8 cellular contexts compared by ENCODE assay signal in genomic region chr2:42047488-42048317, GRCh38. TPM values are rescaled to one million over a fixed set of nuclear protein-coding genes. Genes with fewer than 3 reads are reported as not detected.
DNase-seq lines count a peak whose midpoint lies in the region; ATAC-seq and TF ChIP-seq lines count a peak whose summit lies in the region.

Gene PKDCC (plus strand): TSS chr2:42048021. CDS start chr2:42048200, 179 bp downstream.

- no peaks in the 10 kb centered on the region for H3K9me3 Mint-ChIP-seq in CD8-positive, alpha-beta memory T cell
- H3K9me3 Mint-ChIP-seq in WTC11: no peaks in the 10 kb centered on the region
- no peaks in the 10 kb centered on the region for H3K9me3 Mint-ChIP-seq in memory B cell

- peak in 3 of 5 donors; percentile 6 to 38 (median 22) for DNase-seq in CD8-positive, alpha-beta memory T cell
- DNase-seq in HuH-7.5 (ENCODE audit: low spot score) (peak; percentile 90), WTC11 (ENCODE audit: low spot score) (peak; percentile 85), epidermal melanocyte (ENCODE audit: insufficient read length, low spot score) (peak; percentile 94), memory B cell (ENCODE audit: low spot score in 2 of 2) (peak; percentile 10 to 35), DMS153 (lab: John Stamatoyannopoulos, UW) (no peak)

- CTCF ChIA-PET in CD8-positive, alpha-beta memory T cell (lab: Charles Lee): no interaction called here
- CTCF ChIA-PET in WTC11 (lab: Charles Lee): interaction anchor here (0.5 to 6.7 kb wide), 12 partner anchors 19 to 194 kb away, joined by 3 to 75 read pairs (median 6); no protein-coding TSS in a partner anchor

- no peaks in the 10 kb centered on the region for H3K36me3 Mint-ChIP-seq in CD8-positive, alpha-beta memory T cell
- no peaks in the 10 kb centered on the region for H3K36me3 Mint-ChIP-seq in WTC11
- H3K36me3 Mint-ChIP-seq in memory B cell: no peaks in the 10 kb centered on the region

- H3K27me3 ChIP-seq in CD8-positive, alpha-beta memory T cell (ENCODE audit: insufficient read depth, low read length, poor library complexity, severe bottlenecking): peaks cover 5% of the 10 kb centered on the region
- H3K27me3 ChIP-seq in subcutaneous abdominal adipose tissue (ENCODE audit: control insufficient read depth in 5 of 5, insufficient read depth in 4 of 5, low read length in 5 of 5): no peaks in the 10 kb centered on the region

- H3K9ac ChIP-seq in subcutaneous abdominal adipose tissue (ENCODE audit: low read length in 5 of 5): peak within 1 kb of the TSS; percentile 85 to 99 (median 95)

- peaks cover 4 to 11% (median 5%) of the 10 kb centered on the region in 3 donors for H3K4me1 Mint-ChIP-seq in CD8-positive, alpha-beta memory T cell
- H3K4me1 Mint-ChIP-seq in WTC11: peaks cover 72% of the 10 kb centered on the region
- H3K4me1 Mint-ChIP-seq in memory B cell: peaks cover 6% of the 10 kb centered on the region

- H3K36me3 ChIP-seq in CD8-positive, alpha-beta memory T cell (ENCODE audit: insufficient read depth, low read length): no peaks in the 10 kb centered on the region
- H3K36me3 ChIP-seq in subcutaneous abdominal adipose tissue (ENCODE audit: control insufficient read depth in 5 of 5, insufficient read depth in 5 of 5, low read length in 5 of 5): peaks cover 0 to under 1% (median 0%) of the 10 kb centered on the region in 5 donors

- H3K4me3 ChIP-seq in CD8-positive, alpha-beta memory T cell (ENCODE audit: low read length): peak within 1 kb of the TSS; percentile 39
- peak within 1 kb of the TSS; percentile 85 to 99 (median 98) for H3K4me3 ChIP-seq in subcutaneous abdominal adipose tissue (ENCODE audit: low read depth in 1 of 5, low read length in 5 of 5)

- no peaks in the 10 kb centered on the region for H3K9me3 ChIP-seq in CD8-positive, alpha-beta memory T cell (ENCODE audit: low read length)
- H3K9me3 ChIP-seq in subcutaneous abdominal adipose tissue (ENCODE audit: control insufficient read depth in 5 of 5, low read length in 5 of 5): no peaks in the 10 kb centered on the region

- peak within 1 kb of the TSS; percentile 9 for H3K27ac ChIP-seq in CD8-positive, alpha-beta memory T cell (ENCODE audit: low read depth, low read length)
- peak within 1 kb of the TSS; percentile 100 for H3K27ac ChIP-seq in subcutaneous abdominal adipose tissue (ENCODE audit: low read depth, low read length)

- no peak for TF ChIP-seq CTCF in WTC11 (IDR thresholded peaks at IDR 0.05)

- H3K27ac Mint-ChIP-seq in CD8-positive, alpha-beta memory T cell: peak within 1 kb of the TSS in 3 of 8 donors; percentile 10 to 84 (median 72)
- H3K27ac Mint-ChIP-seq in WTC11 (peak within 1 kb of the TSS; percentile 80; the same call in 1 of the 2 replicates), memory B cell (no peak within 1 kb of the TSS)

- peak within 1 kb of the TSS; percentile 74 to 88 (median 80) for H3K4me3 Mint-ChIP-seq in CD8-positive, alpha-beta memory T cell
- peak within 1 kb of the TSS; percentile 79 for H3K4me3 Mint-ChIP-seq in WTC11
- peak within 1 kb of the TSS; percentile 74 for H3K4me3 Mint-ChIP-seq in memory B cell

- POLR2A ChIA-PET in CD8-positive, alpha-beta memory T cell (lab: Charles Lee): interaction anchor here (0.6 kb wide), 1 partner anchor 11 kb away, joined by 3 read pairs; no protein-coding TSS in a partner anchor
- POLR2A ChIA-PET in WTC11 (lab: Charles Lee): interaction anchor here (0.6 to 3.5 kb wide), 12 partner anchors 17 to 241 kb away, joined by 3 to 28 read pairs (median 6); no protein-coding TSS in a partner anchor

- peaks cover 5% of the 10 kb centered on the region for H3K4me1 ChIP-seq in CD8-positive, alpha-beta memory T cell (ENCODE audit: insufficient read depth, low read length)
- H3K4me1 ChIP-seq in subcutaneous abdominal adipose tissue (ENCODE audit: control insufficient read depth in 5 of 5, insufficient read depth in 5 of 5, low read length in 5 of 5): peaks cover 12 to 66% (median 62%) of the 10 kb centered on the region in 5 donors

- H3K27me3 Mint-ChIP-seq in CD8-positive, alpha-beta memory T cell: peaks cover 27 to 53% of the 10 kb centered on the region in 2 donors
- peaks cover 20% of the 10 kb centered on the region for H3K27me3 Mint-ChIP-seq in WTC11 (ENCODE audit: low read depth)
- H3K27me3 Mint-ChIP-seq in memory B cell: peaks cover 28% of the 10 kb centered on the region

- ATAC-seq in GM19372 (IDR thresholded peaks at IDR 0.05; ENCODE audit: low read depth, unreplicated experiment) (peak; percentile 64), WTC11 (peak; percentile 66), memory B cell (ENCODE audit: low read depth) (peak; percentile 43)

TF ChIP-seq in WTC11, 78 proteins besides CTCF, POLR2A, EP300 and RAD21 (continues in another document):
- TF ChIP-seq CREM (CRISPR knock-in tag; IDR thresholded peaks at IDR 0.05) (no peak), KAT7 (CRISPR knock-in tag; IDR thresholded peaks at IDR 0.05; ENCODE audit: borderline replicate concordance) (0 out of 2 replicates have a peak, but pooled peaks have one; percentile 49), EMX1 (CRISPR knock-in tag; IDR thresholded peaks at IDR 0.05) (no peak), FOXP1 (CRISPR knock-in tag; IDR thresholded peaks at IDR 0.05; ENCODE audit: borderline replicate concordance) (no peak), GABPB1 (CRISPR knock-in tag; IDR thresholded peaks at IDR 0.05) (0 out of 2 replicates have a peak, but pooled peaks have one; percentile 19), PRRX2 (CRISPR knock-in tag; IDR thresholded peaks at IDR 0.05) (no peak), ERG (CRISPR knock-in tag; IDR thresholded peaks at IDR 0.05) (no peak), NR3C1 (CRISPR knock-in tag; conservative IDR thresholded peaks at IDR 0.05; ENCODE audit: low read depth) (no peak), ZNF512 (CRISPR knock-in tag; IDR thresholded peaks at IDR 0.05; ENCODE audit: borderline replicate concordance) (no peak), MXD4 (CRISPR knock-in tag; IDR thresholded peaks at IDR 0.05; ENCODE audit: borderline replicate concordance) (no peak), HMGXB4 (CRISPR knock-in tag; IDR thresholded peaks at IDR 0.05) (0 out of 2 replicates have a peak, but pooled peaks have one; percentile 32), ZNF121 (CRISPR knock-in tag; IDR thresholded peaks at IDR 0.05) (no peak), USF1 (CRISPR knock-in tag; IDR thresholded peaks at IDR 0.05) (no peak), OVOL2 (CRISPR knock-in tag; IDR thresholded peaks at IDR 0.05; ENCODE audit: borderline replicate concordance) (no peak), TEAD1 (CRISPR knock-in tag; IDR thresholded peaks at IDR 0.05) (no peak; the same call in 1 of the 2 replicates), USF2 (CRISPR knock-in tag; IDR thresholded peaks at IDR 0.05) (no peak)

RNA-seq across cellular contexts. Expression of gene PKDCC, which starts in this region (rescaled TPM):
- total RNA-seq in CD8-positive, alpha-beta memory T cell: under 1 TPM in 1 of 2 experiments, not detected in 1; 0.28 TPM
- 0.78 TPM for polyA plus RNA-seq in CD8-positive, alpha-beta memory T cell
- total RNA-seq in WTC11 (2021): 15.1 to 27.3 TPM (median 15.6 TPM) in 3 replicates

Comparison
In these comparisons a context has a peak if more than half of its experiments do, and no peak if none do; other contexts are left out.
1. RNA of gene PKDCC (total RNA-seq): 15.1 to 27.3 TPM in WTC11; 0.28 TPM in CD8-positive, alpha-beta memory T cell; every median in the first group is over 10 times any median in the second.
2. Peak in DNase-seq, H3K4me3 ChIP-seq and H3K27ac ChIP-seq in CD8-positive, alpha-beta memory T cell; RNA of the gene not detected or under 1 TPM.
3. Peak in every context shown above with its lines, with median percentiles within 50 percentile points of each other: H3K4me3 Mint-ChIP-seq and ATAC-seq.